Comparison of ENCODE assay signal across 1 cellular context in genomic region chr9:98833090-98833956, GRCh38.
TF ChIP-seq lines count a peak whose summit lies in the region.

No MANE protein-coding gene starts in this region.

TF ChIP-seq in K562, 482 proteins besides CTCF, POLR2A, EP300 and RAD21 (continued from another document and continues in another):
- TF ChIP-seq CHAMP1 (IDR thresholded peaks at IDR 0.05) (no peak), CEBPB (tag; IDR thresholded peaks at IDR 0.05) (peak; percentile 92), EGR1 (conservative IDR thresholded peaks at IDR 0.05) (no peak; the same call in 1 of the 2 replicates), ZNF146 (CRISPR knock-in tag; IDR thresholded peaks at IDR 0.05; ENCODE audit: unreplicated experiment) (no peak), HMG20A (CRISPR knock-in tag; conservative IDR thresholded peaks at IDR 0.05) (no peak), CREBBP (IDR thresholded peaks at IDR 0.05; ENCODE audit: low read depth, low read length) (no peak), PHB2 (IDR thresholded peaks at IDR 0.05; ENCODE audit: low read depth) (no peak), RNF219 (CRISPR knock-in tag; IDR thresholded peaks at IDR 0.05) (no peak), ATF4 (CRISPR knock-in tag; IDR thresholded peaks at IDR 0.05) (no peak), DIDO1 (tag; IDR thresholded peaks at IDR 0.05; ENCODE audit: low read depth) (no peak), IFI16 (CRISPR knock-in tag; IDR thresholded peaks at IDR 0.05) (no peak), HDAC6 (IDR thresholded peaks at IDR 0.05; ENCODE audit: low read depth, low read length) (no peak), NFYB (IDR thresholded peaks at IDR 0.05; ENCODE audit: extremely low read depth, insufficient read length) (no peak), ARID1B (IDR thresholded peaks at IDR 0.05) (peak; percentile 89), NFE2L1 (tag; IDR thresholded peaks at IDR 0.05; ENCODE audit: borderline replicate concordance, low read depth) (0 out of 2 replicates have a peak, but pooled peaks have one; percentile 2), SRSF9 (IDR thresholded peaks at IDR 0.05; ENCODE audit: borderline replicate concordance, low read depth, low read length) (no peak), ZNF79 (CRISPR knock-in tag; IDR thresholded peaks at IDR 0.05; ENCODE audit: low read depth) (no peak), ZNF395 (CRISPR knock-in tag; IDR thresholded peaks at IDR 0.05) (peak; percentile 91), DLX4 (CRISPR knock-in tag; IDR thresholded peaks at IDR 0.05) (no peak), U2AF2 (optimal IDR thresholded peaks at IDR 0.05; ENCODE audit: low read depth, low read length) (no peak), ATF2 (CRISPR knock-in tag; IDR thresholded peaks at IDR 0.05) (no peak), TSC22D4 (tag; IDR thresholded peaks at IDR 0.05) (no peak), ZNF77 (CRISPR knock-in tag; IDR thresholded peaks at IDR 0.05) (no peak), SMARCA5 (IDR thresholded peaks at IDR 0.05) (no peak), CLOCK (CRISPR knock-in tag; IDR thresholded peaks at IDR 0.05; ENCODE audit: borderline replicate concordance) (no peak), PTBP1 (IDR thresholded peaks at IDR 0.05; ENCODE audit: low read depth, low read length) (no peak), HNRNPH1 (optimal IDR thresholded peaks at IDR 0.05; ENCODE audit: low read depth, low read length) (no peak), ZBTB1 (CRISPR knock-in tag; IDR thresholded peaks at IDR 0.05; ENCODE audit: borderline replicate concordance, low read depth) (no peak; the same call in 1 of the 2 replicates), RHOXF2B (CRISPR knock-in tag; conservative IDR thresholded peaks at IDR 0.05) (no peak), HDAC3 (IDR thresholded peaks at IDR 0.05; ENCODE audit: borderline replicate concordance, partially characterized antibody) (no peak), DDX20 (tag; IDR thresholded peaks at IDR 0.05; ENCODE audit: low read depth) (peak; percentile 57; the same call in 1 of the 2 replicates), ZNF41 (CRISPR knock-in tag; conservative IDR thresholded peaks at IDR 0.05) (no peak)
- TF ChIP-seq, protein P1, sequence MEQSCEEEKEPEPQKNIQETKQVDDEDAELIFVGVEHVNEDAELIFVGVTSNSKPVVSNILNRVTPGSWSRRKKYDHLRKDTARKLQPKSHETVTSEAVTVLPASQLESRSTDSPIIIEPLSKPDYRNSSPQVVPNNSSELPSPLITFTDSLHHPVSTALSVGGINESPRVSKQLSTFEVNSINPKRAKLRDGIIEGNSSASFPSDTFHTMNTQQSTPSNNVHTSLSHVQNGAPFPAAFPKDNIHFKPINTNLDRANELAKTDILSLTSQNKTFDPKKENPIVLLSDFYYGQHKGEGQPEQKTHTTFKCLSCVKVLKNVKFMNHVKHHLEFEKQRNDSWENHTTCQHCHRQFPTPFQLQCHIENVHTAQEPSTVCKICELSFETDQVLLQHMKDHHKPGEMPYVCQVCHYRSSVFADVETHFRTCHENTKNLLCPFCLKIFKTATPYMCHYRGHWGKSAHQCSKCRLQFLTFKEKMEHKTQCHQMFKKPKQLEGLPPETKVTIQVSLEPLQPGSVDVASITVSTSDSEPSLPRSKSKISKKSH (CRISPR knock-in tag; IDR thresholded peaks at IDR 0.05) = no peak
- TF ChIP-seq, protein P2, sequence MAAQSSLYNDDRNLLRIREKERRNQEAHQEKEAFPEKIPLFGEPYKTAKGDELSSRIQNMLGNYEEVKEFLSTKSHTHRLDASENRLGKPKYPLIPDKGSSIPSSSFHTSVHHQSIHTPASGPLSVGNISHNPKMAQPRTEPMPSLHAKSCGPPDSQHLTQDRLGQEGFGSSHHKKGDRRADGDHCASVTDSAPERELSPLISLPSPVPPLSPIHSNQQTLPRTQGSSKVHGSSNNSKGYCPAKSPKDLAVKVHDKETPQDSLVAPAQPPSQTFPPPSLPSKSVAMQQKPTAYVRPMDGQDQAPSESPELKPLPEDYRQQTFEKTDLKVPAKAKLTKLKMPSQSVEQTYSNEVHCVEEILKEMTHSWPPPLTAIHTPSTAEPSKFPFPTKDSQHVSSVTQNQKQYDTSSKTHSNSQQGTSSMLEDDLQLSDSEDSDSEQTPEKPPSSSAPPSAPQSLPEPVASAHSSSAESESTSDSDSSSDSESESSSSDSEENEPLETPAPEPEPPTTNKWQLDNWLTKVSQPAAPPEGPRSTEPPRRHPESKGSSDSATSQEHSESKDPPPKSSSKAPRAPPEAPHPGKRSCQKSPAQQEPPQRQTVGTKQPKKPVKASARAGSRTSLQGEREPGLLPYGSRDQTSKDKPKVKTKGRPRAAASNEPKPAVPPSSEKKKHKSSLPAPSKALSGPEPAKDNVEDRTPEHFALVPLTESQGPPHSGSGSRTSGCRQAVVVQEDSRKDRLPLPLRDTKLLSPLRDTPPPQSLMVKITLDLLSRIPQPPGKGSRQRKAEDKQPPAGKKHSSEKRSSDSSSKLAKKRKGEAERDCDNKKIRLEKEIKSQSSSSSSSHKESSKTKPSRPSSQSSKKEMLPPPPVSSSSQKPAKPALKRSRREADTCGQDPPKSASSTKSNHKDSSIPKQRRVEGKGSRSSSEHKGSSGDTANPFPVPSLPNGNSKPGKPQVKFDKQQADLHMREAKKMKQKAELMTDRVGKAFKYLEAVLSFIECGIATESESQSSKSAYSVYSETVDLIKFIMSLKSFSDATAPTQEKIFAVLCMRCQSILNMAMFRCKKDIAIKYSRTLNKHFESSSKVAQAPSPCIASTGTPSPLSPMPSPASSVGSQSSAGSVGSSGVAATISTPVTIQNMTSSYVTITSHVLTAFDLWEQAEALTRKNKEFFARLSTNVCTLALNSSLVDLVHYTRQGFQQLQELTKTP (IDR thresholded peaks at IDR 0.05; ENCODE audit: low read depth in 1 of 2, partially characterized antibody in 2 of 2) = peak in 1 of 2 experiments; percentile 74
- TF ChIP-seq, protein P3, sequence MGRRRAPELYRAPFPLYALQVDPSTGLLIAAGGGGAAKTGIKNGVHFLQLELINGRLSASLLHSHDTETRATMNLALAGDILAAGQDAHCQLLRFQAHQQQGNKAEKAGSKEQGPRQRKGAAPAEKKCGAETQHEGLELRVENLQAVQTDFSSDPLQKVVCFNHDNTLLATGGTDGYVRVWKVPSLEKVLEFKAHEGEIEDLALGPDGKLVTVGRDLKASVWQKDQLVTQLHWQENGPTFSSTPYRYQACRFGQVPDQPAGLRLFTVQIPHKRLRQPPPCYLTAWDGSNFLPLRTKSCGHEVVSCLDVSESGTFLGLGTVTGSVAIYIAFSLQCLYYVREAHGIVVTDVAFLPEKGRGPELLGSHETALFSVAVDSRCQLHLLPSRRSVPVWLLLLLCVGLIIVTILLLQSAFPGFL (CRISPR knock-in tag; IDR thresholded peaks at IDR 0.05) = no peak
- TF ChIP-seq, protein P4, sequence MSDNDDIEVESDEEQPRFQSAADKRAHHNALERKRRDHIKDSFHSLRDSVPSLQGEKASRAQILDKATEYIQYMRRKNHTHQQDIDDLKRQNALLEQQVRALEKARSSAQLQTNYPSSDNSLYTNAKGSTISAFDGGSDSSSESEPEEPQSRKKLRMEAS (CRISPR knock-in tag; IDR thresholded peaks at IDR 0.05) = peak; percentile 99
